In genomic region chr9:93552923-93553322, GRCh38 we compare ENCODE assay signal across 15 cellular contexts.
"Had no signal": no experiment of that assay in that cellular context is flagged by ENCODE, and none has a peak within 500 bp of the region (broad histone marks: within the 10 kb centered on the region; RNA-seq: fewer than 3 reads in every experiment).

No MANE protein-coding gene starts in this region.

- H3K27me3 Mint-ChIP-seq: naive thymus-derived CD8-positive, alpha-beta T cell had no signal

- ATAC-seq: esophagus mucosa; gastrocnemius medialis; heart right ventricle; mucosa of descending colon; naive thymus-derived CD8-positive, alpha-beta T cell had no signal

- DNase-seq: colonic mucosa; dermis blood vessel endothelial cell; effector CD4-positive, alpha-beta T cell; gastrocnemius medialis; heart right ventricle; hypothalamus; kidney glomerular epithelial cell; mucosa of descending colon; naive thymus-derived CD8-positive, alpha-beta T cell; sigmoid colon; stimulated activated CD4-positive, alpha-beta T cell treated with anti-CD3 and anti-CD28 coated beads, Interleukin-12 subunit alpha, Interleukin-12 subunit beta, amount 100 ng/mL, for 4 hours; stimulated activated naive CD4-positive, alpha-beta T cell treated with Interleukin-2 at 50 U/mL for 16 hours; upper lobe of left lung; uterus had no signal

- H3K9me3 Mint-ChIP-seq: naive thymus-derived CD8-positive, alpha-beta T cell had no signal

- H3K4me1 Mint-ChIP-seq: naive thymus-derived CD8-positive, alpha-beta T cell had no signal

- H3K4me3 Mint-ChIP-seq: naive thymus-derived CD8-positive, alpha-beta T cell had no signal
